Comparison of ENCODE assay signal across 15 cellular contexts in the genomic region with DNA sequence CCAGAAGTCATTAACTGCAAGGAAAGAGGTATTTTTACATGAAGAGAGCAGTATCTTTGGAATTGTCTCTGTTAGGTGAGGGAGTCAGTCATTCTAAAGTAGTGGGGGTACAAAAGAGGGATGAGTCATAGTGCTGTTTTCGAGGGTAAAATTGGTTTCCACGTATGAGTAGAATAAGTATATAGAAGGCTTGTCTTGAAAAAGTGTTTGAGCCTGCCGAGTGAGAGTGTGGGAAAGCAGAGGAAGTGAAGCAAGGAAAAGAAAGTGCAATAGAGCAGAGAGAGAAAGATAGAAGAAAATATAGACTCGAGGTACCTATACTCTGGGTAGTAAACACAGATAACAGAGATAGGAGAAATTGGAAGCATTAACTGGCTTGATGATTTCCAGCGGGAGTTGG.
DNase-seq lines count a peak whose midpoint lies in the region; ATAC-seq and TF ChIP-seq lines count a peak whose summit lies in the region.
"Had no signal": no experiment of that assay in that cellular context is flagged by ENCODE, and none has a peak within 500 bp of the region (broad histone marks: within the 10 kb centered on the region; RNA-seq: fewer than 3 reads in every experiment).

No MANE protein-coding gene starts in this region.

- H3K4me1 Mint-ChIP-seq in natural killer cell (no peaks in the 10 kb centered on the region), osteocyte (ENCODE audit: unreplicated experiment) (no peaks in the 10 kb centered on the region)

- TF ChIP-seq POLR2A in GM18505 (IDR thresholded peaks at IDR 0.05; ENCODE audit: borderline replicate concordance, extremely low read depth, insufficient read depth, insufficient read length): no peak

- DNase-seq in cerebellar nuclear complex (lab: John Stamatoyannopoulos, UW) (no peak), natural killer cell (no peak), NCI-H1436 (lab: John Stamatoyannopoulos, UW) (no peak), osteocyte (ENCODE audit: extremely low spot score, unreplicated experiment) (no peak)
- DNase-seq: central memory CD4-positive, alpha-beta T cell; MV-4-11; NCI-H2171; stimulated activated CD4-positive, alpha-beta T cell treated with anti-CD3 and anti-CD28 coated beads, Interleukin-2, amount 100 ng/mL, for 48 hours; stimulated activated naive CD4-positive, alpha-beta T cell; WERI-Rb-1 had no signal

- no peak for TF ChIP-seq CTCF in natural killer cell (IDR thresholded peaks at IDR 0.05)
- no peak for TF ChIP-seq CTCF in osteocyte (IDR thresholded peaks at IDR 0.05)

- H3K4me3 Mint-ChIP-seq in natural killer cell: no peak overlapping the region
- H3K4me3 Mint-ChIP-seq in osteocyte (ENCODE audit: unreplicated experiment): no peak overlapping the region
- H3K4me3 Mint-ChIP-seq: activated naive CD8-positive, alpha-beta T cell had no signal

- H3K9me3 Mint-ChIP-seq in natural killer cell (peaks cover 0 to 5% of the 10 kb centered on the region in 2 donors), osteocyte (ENCODE audit: unreplicated experiment) (no peaks in the 10 kb centered on the region)

- intact Hi-C loops in natural killer cell (cut with micrococcal nuclease): no loop called here

- no peak overlapping the region for H3K27ac Mint-ChIP-seq in natural killer cell
- H3K27ac Mint-ChIP-seq in osteocyte (ENCODE audit: unreplicated experiment): no peak overlapping the region
- H3K27ac Mint-ChIP-seq: activated naive CD8-positive, alpha-beta T cell had no signal

- ATAC-seq in GM18505 (IDR thresholded peaks at IDR 0.05; ENCODE audit: unreplicated experiment): peak; percentile 97
- peak; percentile 81 for ATAC-seq in GM19468 (IDR thresholded peaks at IDR 0.05; ENCODE audit: extremely low read depth, unreplicated experiment)
- ATAC-seq in HG02840 (IDR thresholded peaks at IDR 0.05; ENCODE audit: low FRiP score, unreplicated experiment): peak; percentile 85
- ATAC-seq in HG03432 (IDR thresholded peaks at IDR 0.05; ENCODE audit: unreplicated experiment): peak; percentile 96
- ATAC-seq in natural killer cell: no peak

- no peaks in the 10 kb centered on the region for H3K36me3 Mint-ChIP-seq in natural killer cell
- no peaks in the 10 kb centered on the region for H3K36me3 Mint-ChIP-seq in osteocyte (ENCODE audit: unreplicated experiment)
- H3K36me3 Mint-ChIP-seq: activated naive CD8-positive, alpha-beta T cell had no signal

- no peaks in the 10 kb centered on the region for H3K27me3 Mint-ChIP-seq in natural killer cell (ENCODE audit: low read depth in 2 of 2)
- no peaks in the 10 kb centered on the region for H3K27me3 Mint-ChIP-seq in osteocyte (ENCODE audit: unreplicated experiment)
- H3K27me3 Mint-ChIP-seq: activated naive CD8-positive, alpha-beta T cell had no signal

Comparison
In these comparisons a context has a peak if more than half of its experiments do, and no peak if none do; other contexts are left out.
1. ATAC-seq: peak in GM18505 (single experiment), GM19468 (single experiment), HG02840 (single experiment) and HG03432 (single experiment); none in natural killer cell (0 of 3).